Comparison of ENCODE assay signal across 4 cellular contexts in genomic region chr2:173584000-173584399, GRCh38.
"Had no signal": no experiment of that assay in that cellular context is flagged by ENCODE, and none has a peak within 500 bp of the region (broad histone marks: within the 10 kb centered on the region; RNA-seq: fewer than 3 reads in every experiment).

No MANE protein-coding gene starts in this region.

- H3K4me2 ChIP-seq: KMS-11 had no signal

- FAIRE-seq: HTR-8/SVneo had no signal

- H3K9ac ChIP-seq: KMS-11 had no signal

- H3K27ac ChIP-seq: HL-60, KMS-11 had no signal

- DNase-seq: KG1 had no signal
